8 cellular contexts compared by ENCODE assay signal in genomic region chr16:740764-741505, GRCh38. TPM values are rescaled to one million over a fixed set of nuclear protein-coding genes. Genes with fewer than 3 reads are reported as not detected.
DNase-seq lines count a peak whose midpoint lies in the region; ATAC-seq and TF ChIP-seq lines count a peak whose summit lies in the region.

Gene CIAO3 (minus strand): TSS chr16:740997. CDS start chr16:740985, 12 bp downstream.

- H3K4me3 ChIP-seq in GM06990 (replicated peaks; ENCODE audit: low read depth, low read length) (peak within 1 kb of the TSS; percentile 94), HFF-Myc (replicated peaks; ENCODE audit: low read depth, low read length) (peak within 1 kb of the TSS; percentile 92), upper lobe of left lung (peak within 1 kb of the TSS; percentile 72 to 99 (median 88))

- H3K27ac ChIP-seq in upper lobe of left lung = peak within 1 kb of the TSS; percentile 8 to 82 (median 66)

- H3K27ac Mint-ChIP-seq in activated naive CD8-positive, alpha-beta T cell treated with anti-CD3 and anti-CD28 coated beads, Interleukin-2, amount 50 U/mL, for 24 hours = peak within 1 kb of the TSS; percentile 56

- no peaks in the 10 kb centered on the region for H3K9me3 Mint-ChIP-seq in activated naive CD8-positive, alpha-beta T cell treated with anti-CD3 and anti-CD28 coated beads, Interleukin-2, amount 50 U/mL, for 24 hours

- DNase-seq in GM06990 (ENCODE audit: extremely low read depth, insufficient read length) = peak; percentile 94
- no peak for DNase-seq in HFF-Myc (ENCODE audit: extremely low read depth, low read depth)
- DNase-seq in NCI-H1048 (lab: John Stamatoyannopoulos, UW) = peak; percentile 59
- peak; percentile 80 for DNase-seq in SW480 (ENCODE audit: low spot score)
- DNase-seq in activated naive CD8-positive, alpha-beta T cell treated with anti-CD3 and anti-CD28 coated beads, Interleukin-2, amount 50 U/mL, for 24 hours = peak; percentile 95
- peak; percentile 95 for DNase-seq in cardiac septum (ENCODE audit: low spot score)
- peak; percentile 77 to 97 (median 85) for DNase-seq in posterior cingulate gyrus
- peak; percentile 88 to 99 for DNase-seq in upper lobe of left lung

- H3K4me3 Mint-ChIP-seq in activated naive CD8-positive, alpha-beta T cell treated with anti-CD3 and anti-CD28 coated beads, Interleukin-2, amount 50 U/mL, for 24 hours = peak within 1 kb of the TSS; percentile 79

- TF ChIP-seq CTCF in GM06990 (IDR thresholded peaks at IDR 0.05; ENCODE audit: insufficient read depth, low read length, poor library complexity, severe bottlenecking) = peak; percentile 62
- peak; percentile 78 for TF ChIP-seq CTCF in HFF-Myc (IDR thresholded peaks at IDR 0.05; ENCODE audit: low read depth, low read length, missing control alignments)
- peak; percentile 93 to 100 (median 98) for TF ChIP-seq CTCF in upper lobe of left lung (IDR thresholded peaks at IDR 0.05)

- peaks cover 4% of the 10 kb centered on the region for H3K36me3 Mint-ChIP-seq in activated naive CD8-positive, alpha-beta T cell treated with anti-CD3 and anti-CD28 coated beads, Interleukin-2, amount 50 U/mL, for 24 hours (ENCODE audit: low read depth)

- no peaks in the 10 kb centered on the region for H3K27me3 ChIP-seq in GM06990 (replicated peaks; ENCODE audit: control insufficient read depth, insufficient read depth, low read length)
- H3K27me3 ChIP-seq in upper lobe of left lung = no peaks in the 10 kb centered on the region

- ATAC-seq in activated naive CD8-positive, alpha-beta T cell treated with anti-CD3 and anti-CD28 coated beads, Interleukin-2, amount 50 U/mL, for 24 hours = peak; percentile 80
- peak; percentile 91 to 96 for ATAC-seq in upper lobe of left lung (ENCODE audit: low FRiP score in 2 of 2)

- no peaks in the 10 kb centered on the region for H3K27me3 Mint-ChIP-seq in activated naive CD8-positive, alpha-beta T cell treated with anti-CD3 and anti-CD28 coated beads, Interleukin-2, amount 50 U/mL, for 24 hours

- TF ChIP-seq POLR2A in upper lobe of left lung (IDR thresholded peaks at IDR 0.05) = peak in 2 of 4 donors; percentile 68 to 86

- TF ChIP-seq EP300 in upper lobe of left lung (IDR thresholded peaks at IDR 0.05) = peak in 1 of 4 donors; percentile 98

- H3K4me1 Mint-ChIP-seq in activated naive CD8-positive, alpha-beta T cell treated with anti-CD3 and anti-CD28 coated beads, Interleukin-2, amount 50 U/mL, for 24 hours = peaks cover 19% of the 10 kb centered on the region

- peaks cover 13 to 17% (median 13%) of the 10 kb centered on the region in 4 donors for H3K4me1 ChIP-seq in upper lobe of left lung

- peaks cover 2% of the 10 kb centered on the region; the same call in 1 of the 2 replicates for H3K36me3 ChIP-seq in GM06990 (ENCODE audit: control insufficient read depth, insufficient read depth, low read length)
- H3K36me3 ChIP-seq in upper lobe of left lung = peaks cover 0 to 26% (median 18%) of the 10 kb centered on the region in 4 donors

- no peaks in the 10 kb centered on the region for H3K9me3 ChIP-seq in upper lobe of left lung

- WGBS in upper lobe of left lung, 2 donors = 0 to 2% methylated on average over 7 to 26 of the region's 79 CpGs

- intact Hi-C loops in cardiac septum (cut with DNase I) = loop anchor here (2.0 to 5.0 kb wide), 2 partner anchors 20 to 46 kb away; partner anchors contain the start of genes ANTKMT, CHTF18 and RPUSD1
- intact Hi-C loops in posterior cingulate gyrus (cut with DNase I) = loop anchor here (2.0 kb wide), 3 partner anchors 20 to 46 kb away; partner anchors contain the start of gene ANTKMT

RNA-seq across cellular contexts. Expression of gene CIAO3, which starts in this region (rescaled TPM):
- total RNA-seq in cardiac septum (21.7 TPM), upper lobe of left lung (10 to 100 TPM; 27.8 to 96.4 (median 33.1) TPM)
